ENCODE assay signal across 11 cellular contexts in genomic region chr16:90047714-90048346, GRCh38. TPM values are rescaled to one million over a fixed set of nuclear protein-coding genes. Genes with fewer than 3 reads are reported as not detected.
DNase-seq lines count a peak whose midpoint lies in the region; ATAC-seq and TF ChIP-seq lines count a peak whose summit lies in the region.
"Had no signal": no experiment of that assay in that cellular context is flagged by ENCODE, and none has a peak within 500 bp of the region (broad histone marks: within the 10 kb centered on the region; RNA-seq: fewer than 3 reads in every experiment).

No MANE protein-coding gene starts in this region.

- ATAC-seq in GM21737 (IDR thresholded peaks at IDR 0.05; ENCODE audit: unreplicated experiment), result no peak
- ATAC-seq: activated CD4-positive, CD25-positive, alpha-beta regulatory T cell treated with anti-CD3 and anti-CD28 coated beads, Interleukin-2, amount 50 U/mL, for 24 hours had no signal

- DNase-seq in cardiac muscle cell (ENCODE audit: low read depth in 1 of 2, low spot score in 1 of 2) (no peak), cardiac septum (ENCODE audit: low spot score) (no peak), mesenteric fat pad (ENCODE audit: low spot score) (peak; percentile 80), OCI-M1 (lab: John Stamatoyannopoulos, UW) (no peak)
- DNase-seq in effector memory CD4-positive, alpha-beta T cell, result no peak
- DNase-seq in activated CD4-positive, alpha-beta T cell treated with anti-CD3 and anti-CD28 coated beads, Interleukin-2, amount 50 U/mL, for 1 hour, result no peak
- no peak for DNase-seq in stimulated activated CD4-positive, alpha-beta T cell treated with anti-CD3 and anti-CD28 coated beads, Interleukin-4, amount 100 ng/mL, for 4 hours
- DNase-seq: COR-L47 had no signal

- no peaks in the 10 kb centered on the region for H3K9me3 ChIP-seq in cardiac muscle cell (ENCODE audit: low read depth)
- no peaks in the 10 kb centered on the region for H3K9me3 ChIP-seq in effector memory CD4-positive, alpha-beta T cell (ENCODE audit: control insufficient read depth, low read length)

- H3K27me3 ChIP-seq in cardiac muscle cell, result peaks cover 19% of the 10 kb centered on the region
- H3K27me3 ChIP-seq in effector memory CD4-positive, alpha-beta T cell (replicated peaks; ENCODE audit: control insufficient read depth, insufficient read depth, low read length, poor library complexity, severe bottlenecking), result peaks cover 5% of the 10 kb centered on the region

- no peak overlapping the region for H3K27ac ChIP-seq in cardiac muscle cell
- H3K27ac ChIP-seq in effector memory CD4-positive, alpha-beta T cell (ENCODE audit: insufficient read depth, low read length, poor library complexity, severe bottlenecking), result no peak overlapping the region

- peaks cover 5% of the 10 kb centered on the region for H3K4me1 ChIP-seq in cardiac muscle cell (ENCODE audit: low read depth)
- peaks cover 9% of the 10 kb centered on the region for H3K4me1 ChIP-seq in effector memory CD4-positive, alpha-beta T cell (ENCODE audit: control insufficient read depth, insufficient read depth, low read length, poor library complexity, severe bottlenecking)

- intact Hi-C loops in cardiac septum (cut with DNase I), result no loop called here

- peak overlapping the region; percentile 11 for H3K4me3 ChIP-seq in cardiac muscle cell
- H3K4me3 ChIP-seq in effector memory CD4-positive, alpha-beta T cell (ENCODE audit: insufficient read depth, low read depth, low read length, poor library complexity, severe bottlenecking), result peak overlapping the region; percentile 42

- no peaks in the 10 kb centered on the region for H3K36me3 ChIP-seq in cardiac muscle cell
- H3K36me3 ChIP-seq in effector memory CD4-positive, alpha-beta T cell (ENCODE audit: control insufficient read depth, insufficient read depth, low read length), result no peaks in the 10 kb centered on the region

- TF ChIP-seq CTCF in cardiac muscle cell (IDR thresholded peaks at IDR 0.05; ENCODE audit: low read depth, low read length), result no peak

RNA-seq across cellular contexts. Expression of gene DBNDD1, which starts 28.6 kb away (rescaled TPM):
- total RNA-seq in cardiac muscle cell (4.3 and 5.9 TPM in 2 replicates), cardiac septum (3.0 TPM), mesenteric fat pad (2.6 TPM)
- 5.1 and 7.0 TPM in 2 replicates for polyA plus RNA-seq in cardiac muscle cell

RNA-seq across cellular contexts. Expression of gene PRDM7, which starts 29.3 kb away (rescaled TPM):
- total RNA-seq in cardiac muscle cell, result not detected in 2 replicates
- polyA plus RNA-seq in cardiac muscle cell, result not detected in 2 replicates
- not detected for total RNA-seq in cardiac septum
- total RNA-seq in mesenteric fat pad, result not detected
- total RNA-seq: glomerular endothelial cell had no signal
